20 cellular contexts compared by ENCODE assay signal in the genomic region with DNA sequence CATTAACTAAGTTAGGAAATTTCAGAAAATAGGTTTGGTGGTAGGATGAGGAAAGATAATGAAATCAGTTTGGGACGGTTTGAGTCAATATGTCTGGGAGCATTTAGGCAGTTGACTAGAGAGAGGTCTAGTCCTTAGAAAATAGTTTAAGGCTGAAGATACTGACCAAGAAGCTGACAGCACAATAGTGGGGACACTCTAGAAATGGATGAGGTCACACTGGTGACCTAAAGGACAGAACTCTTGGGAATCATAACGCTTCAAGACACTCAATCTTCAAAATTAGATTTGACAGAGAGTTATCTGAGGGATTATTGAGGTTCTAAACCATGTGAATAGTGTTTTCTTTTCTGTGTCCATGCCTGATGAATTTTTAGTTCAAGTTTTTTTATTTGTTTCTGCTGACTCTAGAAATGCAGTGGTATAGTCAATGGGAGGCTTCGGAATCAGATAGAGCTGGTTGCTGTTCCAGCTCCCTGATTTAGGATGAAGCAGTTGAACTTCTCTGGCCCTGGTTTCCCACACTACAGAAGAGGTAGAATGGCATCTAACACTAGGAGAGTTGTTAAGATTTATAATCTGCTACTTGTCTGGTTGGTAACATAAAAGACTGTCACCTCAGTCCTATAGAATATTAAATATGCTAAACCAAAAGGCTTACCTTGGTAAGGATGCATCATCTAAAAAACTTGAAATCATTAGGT.
"Had no signal": no experiment of that assay in that cellular context is flagged by ENCODE, and none has a peak within 500 bp of the region (broad histone marks: within the 10 kb centered on the region; RNA-seq: fewer than 3 reads in every experiment).

No MANE protein-coding gene starts in this region.

- H3K9me3 ChIP-seq: gastrocnemius medialis, mucosa of descending colon, prostate gland, thoracic aorta, tibial nerve, upper lobe of left lung had no signal

- H3K27me3 Mint-ChIP-seq: memory B cell; naive thymus-derived CD4-positive, alpha-beta T cell; stimulated activated naive B cell treated with anti-CD40 and anti-IgM and Interleukin-4, amounts not matched to agents 10 μg/mL and 1 μg/mL and 100 μg/mL, for 72 hours; stimulated activated naive CD8-positive, alpha-beta T cell treated with anti-CD3 and anti-CD28 coated beads, Interleukin-15, Interleukin-2, amounts not matched to agents 100 ng/mL and 50 ng/mL, for 24 hours had no signal

- H3K4me1 ChIP-seq: prostate gland had no signal

- H3K27ac Mint-ChIP-seq: memory B cell; nephron; stimulated activated naive CD8-positive, alpha-beta T cell treated with anti-CD3 and anti-CD28 coated beads, Interleukin-15, Interleukin-2, amounts not matched to agents 100 ng/mL and 50 ng/mL, for 24 hours had no signal

- H3K27ac ChIP-seq: epithelial cell of prostate, gastrocnemius medialis, prostate gland, skin epidermis, thoracic aorta, tibial nerve, upper lobe of left lung had no signal

- H3K4me3 Mint-ChIP-seq: memory B cell; naive thymus-derived CD4-positive, alpha-beta T cell; nephron; stimulated activated naive B cell treated with anti-CD40 and anti-IgM and Interleukin-4, amounts not matched to agents 10 μg/mL and 1 μg/mL and 100 μg/mL, for 72 hours; stimulated activated naive CD8-positive, alpha-beta T cell treated with anti-CD3 and anti-CD28 coated beads, Interleukin-15, Interleukin-2, amounts not matched to agents 100 ng/mL and 50 ng/mL, for 24 hours had no signal

- H3K27me3 ChIP-seq: dorsolateral prefrontal cortex, gastrocnemius medialis, tibial nerve, upper lobe of left lung had no signal

- DNase-seq: effector CD4-positive, alpha-beta T cell; foreskin fibroblast; gastrocnemius medialis; mucosa of descending colon; naive thymus-derived CD4-positive, alpha-beta T cell; right cardiac atrium; stimulated activated CD4-positive, alpha-beta T cell treated with anti-CD3 and anti-CD28 coated beads, Interleukin-15, amount 100 ng/mL, for 24 hours; stimulated activated CD4-positive, alpha-beta T cell treated with anti-CD3 and anti-CD28 coated beads, Interleukin-2, amount 100 ng/mL, for 48 hours; stimulated activated naive B cell treated with anti-CD40 and anti-IgM and Interleukin-4, amounts not matched to agents 10 μg/mL and 1 μg/mL and 100 μg/mL, for 72 hours; upper lobe of left lung had no signal

- H3K36me3 ChIP-seq: gastrocnemius medialis, prostate gland, thoracic aorta had no signal

- H3K4me3 ChIP-seq: dorsolateral prefrontal cortex, gastrocnemius medialis, lung, mucosa of descending colon, prostate gland, skin epidermis, thoracic aorta, tibial nerve, upper lobe of left lung had no signal

- H3K9me3 Mint-ChIP-seq: memory B cell; nephron; stimulated activated naive B cell treated with anti-CD40 and anti-IgM and Interleukin-4, amounts not matched to agents 10 μg/mL and 1 μg/mL and 100 μg/mL, for 72 hours; stimulated activated naive CD8-positive, alpha-beta T cell treated with anti-CD3 and anti-CD28 coated beads, Interleukin-15, Interleukin-2, amounts not matched to agents 100 ng/mL and 50 ng/mL, for 24 hours had no signal
